Comparison of ENCODE assay signal across 21 cellular contexts in genomic region chr3:30245805-30246622, GRCh38.
DNase-seq lines count a peak whose midpoint lies in the region; ATAC-seq and TF ChIP-seq lines count a peak whose summit lies in the region.
"Had no signal": no experiment of that assay in that cellular context is flagged by ENCODE, and none has a peak within 500 bp of the region (broad histone marks: within the 10 kb centered on the region; RNA-seq: fewer than 3 reads in every experiment).

No MANE protein-coding gene starts in this region.

- H3K36me3 ChIP-seq in GM23338 (ENCODE audit: insufficient read depth) (no peaks in the 10 kb centered on the region), HUES48 (ENCODE audit: control insufficient read depth, insufficient read depth, low read length) (no peaks in the 10 kb centered on the region), endodermal cell (ENCODE audit: control insufficient read depth, insufficient read depth, low read length) (no peaks in the 10 kb centered on the region)
- H3K36me3 ChIP-seq: left lung, vagina had no signal

- no peak overlapping the region for H3K4me3 ChIP-seq in GM23338
- H3K4me3 ChIP-seq in HUES48 (ENCODE audit: low read depth, low read length), result no peak overlapping the region
- H3K4me3 ChIP-seq in endodermal cell (ENCODE audit: low read length), result no peak overlapping the region
- H3K4me3 ChIP-seq: left lung, testis, vagina had no signal

- H3K27me3 ChIP-seq in GM23338 (ENCODE audit: insufficient read depth), result no peaks in the 10 kb centered on the region
- no peaks in the 10 kb centered on the region for H3K27me3 ChIP-seq in HUES48 (ENCODE audit: control insufficient read depth, insufficient read depth, low read length)
- H3K27me3 ChIP-seq in endodermal cell (ENCODE audit: control insufficient read depth, insufficient read depth, low read length, poor library complexity, severe bottlenecking), result no peaks in the 10 kb centered on the region
- H3K27me3 ChIP-seq: left lung, testis, vagina had no signal

- H3K4me3 Mint-ChIP-seq in GM23338, result no peak overlapping the region
- no peak overlapping the region for H3K4me3 Mint-ChIP-seq in endodermal cell
- H3K4me3 Mint-ChIP-seq in neural crest cell, result no peak overlapping the region
- no peak overlapping the region for H3K4me3 Mint-ChIP-seq in activated T-helper 1 cell treated with anti-CD3 and anti-CD28 coated beads, Interleukin-12 subunit alpha, Interleukin-12 subunit beta, Interleukin-2, Interleukin-4 antibody, amounts not matched to agents 30 ng/mL and 10 ng/mL and 1 ng/mL, durations not matched to agents 14 hours and 24 hours and 36 hours
- H3K4me3 Mint-ChIP-seq: activated CD8-positive, alpha-beta T cell treated with anti-CD3 and anti-CD28 coated beads for 36 hours; CD8-positive, alpha-beta T cell; HFFc6; nephron; stimulated activated effector memory CD8-positive, alpha-beta T cell treated with anti-CD3 and anti-CD28 coated beads, Interleukin-12 subunit alpha, Interleukin-12 subunit beta, amount 100 ng/mL, for 72 hours had no signal

- no peaks in the 10 kb centered on the region for H3K27me3 Mint-ChIP-seq in GM23338 (ENCODE audit: insufficient read depth, low read depth, poor library complexity)
- H3K27me3 Mint-ChIP-seq in endodermal cell (ENCODE audit: insufficient read depth), result no peaks in the 10 kb centered on the region
- no peaks in the 10 kb centered on the region for H3K27me3 Mint-ChIP-seq in neural crest cell (ENCODE audit: low read depth)
- H3K27me3 Mint-ChIP-seq in activated T-helper 1 cell treated with anti-CD3 and anti-CD28 coated beads, Interleukin-12 subunit alpha, Interleukin-12 subunit beta, Interleukin-2, Interleukin-4 antibody, amounts not matched to agents 30 ng/mL and 10 ng/mL and 1 ng/mL, durations not matched to agents 14 hours and 24 hours and 36 hours (ENCODE audit: insufficient read depth), result peaks cover 8% of the 10 kb centered on the region

- peak; percentile 18 for DNase-seq in GM23338 (ENCODE audit: low spot score)
- no peak for DNase-seq in endodermal cell
- DNase-seq in neural crest cell (ENCODE audit: low read depth, low spot score), result peak; percentile 2
- DNase-seq in activated T-helper 1 cell treated with anti-CD3 and anti-CD28 coated beads, Interleukin-12 subunit alpha, Interleukin-12 subunit beta, Interleukin-2, Interleukin-4 antibody, amounts not matched to agents 30 ng/mL and 10 ng/mL and 1 ng/mL, durations not matched to agents 14 hours and 24 hours and 36 hours (ENCODE audit: low spot score), result no peak
- DNase-seq: activated CD4-positive, CD25-positive, alpha-beta regulatory T cell; activated CD8-positive, alpha-beta T cell treated with anti-CD3 and anti-CD28 coated beads for 36 hours; activated T-cell treated with anti-CD3 and anti-CD28 coated beads, Interleukin-2, amount 50 U/mL, for 1 hour; CD8-positive, alpha-beta T cell; HFFc6; left lung; NCI-H1105; NCI-H2107; NCI-H526; T1000; testis had no signal

- H3K36me3 Mint-ChIP-seq in GM23338 (ENCODE audit: low read depth) (no peaks in the 10 kb centered on the region), endodermal cell (ENCODE audit: low read depth) (no peaks in the 10 kb centered on the region), neural crest cell (ENCODE audit: low read depth) (no peaks in the 10 kb centered on the region)
- no peaks in the 10 kb centered on the region for H3K36me3 Mint-ChIP-seq in activated T-helper 1 cell treated with anti-CD3 and anti-CD28 coated beads, Interleukin-12 subunit alpha, Interleukin-12 subunit beta, Interleukin-2, Interleukin-4 antibody, amounts not matched to agents 30 ng/mL and 10 ng/mL and 1 ng/mL, durations not matched to agents 14 hours and 24 hours and 36 hours (ENCODE audit: low read depth)
- H3K36me3 Mint-ChIP-seq: CD8-positive, alpha-beta T cell; stimulated activated effector memory CD8-positive, alpha-beta T cell treated with anti-CD3 and anti-CD28 coated beads, Interleukin-12 subunit alpha, Interleukin-12 subunit beta, amount 100 ng/mL, for 72 hours had no signal

- H3K4me1 ChIP-seq in GM23338 (ENCODE audit: insufficient read depth) (peaks cover 8% of the 10 kb centered on the region; the same call in 1 of the 2 replicates), HUES48 (ENCODE audit: control insufficient read depth, insufficient read depth, low read length) (peaks cover 14% of the 10 kb centered on the region), endodermal cell (ENCODE audit: control insufficient read depth, insufficient read depth, low read length) (no peaks in the 10 kb centered on the region)
- H3K4me1 ChIP-seq: left lung, testis had no signal

- intact Hi-C loops in activated T-helper 1 cell treated with anti-CD3 and anti-CD28 coated beads, Interleukin-12 subunit alpha, Interleukin-12 subunit beta, Interleukin-2, Interleukin-4 antibody, amounts not matched to agents 30 ng/mL and 10 ng/mL and 1 ng/mL, durations not matched to agents 14 hours and 24 hours and 36 hours (cut with micrococcal nuclease), result loop anchor here (5.0 kb wide), 1 partner anchor 41 kb away; no protein-coding TSS in a partner anchor

- no peaks in the 10 kb centered on the region for H4K20me1 ChIP-seq in GM23338 (replicated peaks; ENCODE audit: insufficient read depth)

- H3K79me2 ChIP-seq in GM23338 (replicated peaks; ENCODE audit: insufficient read depth), result no peaks in the 10 kb centered on the region

- H3K4me2 ChIP-seq in GM23338, result no peak overlapping the region

- peaks cover 29% of the 10 kb centered on the region; the same call in 2 of the 3 replicates for H3K4me1 Mint-ChIP-seq in GM23338
- peaks cover 7% of the 10 kb centered on the region for H3K4me1 Mint-ChIP-seq in endodermal cell
- H3K4me1 Mint-ChIP-seq in neural crest cell, result peaks cover 10% of the 10 kb centered on the region
- H3K4me1 Mint-ChIP-seq in activated T-helper 1 cell treated with anti-CD3 and anti-CD28 coated beads, Interleukin-12 subunit alpha, Interleukin-12 subunit beta, Interleukin-2, Interleukin-4 antibody, amounts not matched to agents 30 ng/mL and 10 ng/mL and 1 ng/mL, durations not matched to agents 14 hours and 24 hours and 36 hours (ENCODE audit: low read depth), result peaks cover 14% of the 10 kb centered on the region
- H3K4me1 Mint-ChIP-seq: nephron had no signal

- 0 out of 2 replicates have a peak, but pooled peaks cover 5% of the 10 kb centered on the region for H3K9me2 ChIP-seq in GM23338 (ENCODE audit: insufficient read depth)

- no peaks in the 10 kb centered on the region for H3F3A ChIP-seq in GM23338 (replicated peaks; ENCODE audit: low read depth)

- H2AFZ ChIP-seq in GM23338, result peak overlapping the region; percentile 60

- ATAC-seq in GM23338 (peak; percentile 67), HG02885 (IDR thresholded peaks at IDR 0.05; ENCODE audit: poor library complexity, unreplicated experiment) (no peak), GM19397 (IDR thresholded peaks at IDR 0.05; ENCODE audit: unreplicated experiment) (no peak)
- ATAC-seq: activated CD8-positive, alpha-beta T cell treated with anti-CD3 and anti-CD28 coated beads for 36 hours; CD8-positive, alpha-beta T cell; left lung; stimulated activated effector memory CD8-positive, alpha-beta T cell treated with anti-CD3 and anti-CD28 coated beads, Interleukin-12 subunit alpha, Interleukin-12 subunit beta, amount 100 ng/mL, for 72 hours had no signal

- WGBS in endodermal cell (ENCODE audit: insufficient coverage in 1 of 2, insufficient read length in 1 of 2), 2 experiments, result 47 to 76% methylated on average over 6 to 9 of the region's 9 CpGs

- TF ChIP-seq CTCF in GM23338 (conservative IDR thresholded peaks at IDR 0.05; ENCODE audit: low read depth in 2 of 2) (no peak), endodermal cell (conservative IDR thresholded peaks at IDR 0.05) (no peak), neural crest cell (conservative IDR thresholded peaks at IDR 0.05) (no peak)

- H3K9me3 Mint-ChIP-seq in GM23338 (peaks cover 3% of the 10 kb centered on the region; the same call in 1 of the 3 replicates), endodermal cell (peaks cover 6% of the 10 kb centered on the region), neural crest cell (no peaks in the 10 kb centered on the region)
- H3K9me3 Mint-ChIP-seq in activated T-helper 1 cell treated with anti-CD3 and anti-CD28 coated beads, Interleukin-12 subunit alpha, Interleukin-12 subunit beta, Interleukin-2, Interleukin-4 antibody, amounts not matched to agents 30 ng/mL and 10 ng/mL and 1 ng/mL, durations not matched to agents 14 hours and 24 hours and 36 hours, result no peaks in the 10 kb centered on the region
- H3K9me3 Mint-ChIP-seq: activated CD8-positive, alpha-beta T cell treated with anti-CD3 and anti-CD28 coated beads for 36 hours; CD8-positive, alpha-beta T cell; HFFc6; stimulated activated effector memory CD8-positive, alpha-beta T cell treated with anti-CD3 and anti-CD28 coated beads, Interleukin-12 subunit alpha, Interleukin-12 subunit beta, amount 100 ng/mL, for 72 hours had no signal

- H3K27ac ChIP-seq in GM23338 (ENCODE audit: low read depth) (peak overlapping the region; percentile 62; the same call in 1 of the 2 replicates), HUES48 (ENCODE audit: low read depth, low read length) (peak overlapping the region; percentile 4), endodermal cell (ENCODE audit: low read depth, low read length) (peak overlapping the region; percentile 82)
- H3K27ac ChIP-seq: left lung, testis, vagina had no signal

- no peak overlapping the region for H3K9ac ChIP-seq in HUES48 (ENCODE audit: low read depth, low read length)
- H3K9ac ChIP-seq in endodermal cell (ENCODE audit: extremely low read depth, low read length, poor library complexity, severe bottlenecking), result no peak overlapping the region

- H3K9me3 ChIP-seq in HUES48 (ENCODE audit: control insufficient read depth, insufficient read depth, low read length) (no peaks in the 10 kb centered on the region), endodermal cell (ENCODE audit: control insufficient read depth, low read length) (no peaks in the 10 kb centered on the region)
- H3K9me3 ChIP-seq: left lung, testis, vagina had no signal

- peak overlapping the region; percentile 31; the same call in 1 of the 2 replicates for H3K27ac Mint-ChIP-seq in GM23338
- H3K27ac Mint-ChIP-seq in endodermal cell, result no peak overlapping the region
- no peak overlapping the region for H3K27ac Mint-ChIP-seq in neural crest cell (ENCODE audit: unreplicated experiment)
- H3K27ac Mint-ChIP-seq in activated T-helper 1 cell treated with anti-CD3 and anti-CD28 coated beads, Interleukin-12 subunit alpha, Interleukin-12 subunit beta, Interleukin-2, Interleukin-4 antibody, amounts not matched to agents 30 ng/mL and 10 ng/mL and 1 ng/mL, durations not matched to agents 14 hours and 24 hours and 36 hours, result no peak overlapping the region
- H3K27ac Mint-ChIP-seq: activated CD8-positive, alpha-beta T cell treated with anti-CD3 and anti-CD28 coated beads for 36 hours; CD8-positive, alpha-beta T cell; HFFc6; nephron; stimulated activated effector memory CD8-positive, alpha-beta T cell treated with anti-CD3 and anti-CD28 coated beads, Interleukin-12 subunit alpha, Interleukin-12 subunit beta, amount 100 ng/mL, for 72 hours had no signal

Comparison
In these comparisons a context has a peak if more than half of its experiments do, and no peak if none do; other contexts are left out.
1. DNase-seq: peak in GM23338 (single experiment) and neural crest cell (single experiment); none in endodermal cell (single experiment) and activated T-helper 1 cell treated with anti-CD3 and anti-CD28 coated beads, Interleukin-12 subunit alpha, Interleukin-12 subunit beta, Interleukin-2, Interleukin-4 antibody, amounts not matched to agents 30 ng/mL and 10 ng/mL and 1 ng/mL, durations not matched to agents 14 hours and 24 hours and 36 hours (single experiment).
2. H3K27ac ChIP-seq: peak in every context shown above with its lines; median percentile 82 in endodermal cell; 62 in GM23338; 4 in HUES48.